1 cellular context compared by ENCODE assay signal in genomic region chr6:155186052-155186658, GRCh38.
TF ChIP-seq lines count a peak whose summit lies in the region.

No MANE protein-coding gene starts in this region.

TF ChIP-seq in GM23338, 12 proteins besides CTCF, POLR2A, EP300 and RAD21 (continued from another document):
- no peak for TF ChIP-seq ZNF462 (CRISPR knock-in tag; IDR thresholded peaks at IDR 0.05)
- TF ChIP-seq JUNB (IDR thresholded peaks at IDR 0.05; ENCODE audit: unreplicated experiment) = no peak
- no peak for TF ChIP-seq ZNF331 (CRISPR knock-in tag; IDR thresholded peaks at IDR 0.05; ENCODE audit: low read depth)
TF ChIP-seq in GM23338: peak in this region for 0.
